Comparison of ENCODE assay signal across 17 cellular contexts in the genomic region with DNA sequence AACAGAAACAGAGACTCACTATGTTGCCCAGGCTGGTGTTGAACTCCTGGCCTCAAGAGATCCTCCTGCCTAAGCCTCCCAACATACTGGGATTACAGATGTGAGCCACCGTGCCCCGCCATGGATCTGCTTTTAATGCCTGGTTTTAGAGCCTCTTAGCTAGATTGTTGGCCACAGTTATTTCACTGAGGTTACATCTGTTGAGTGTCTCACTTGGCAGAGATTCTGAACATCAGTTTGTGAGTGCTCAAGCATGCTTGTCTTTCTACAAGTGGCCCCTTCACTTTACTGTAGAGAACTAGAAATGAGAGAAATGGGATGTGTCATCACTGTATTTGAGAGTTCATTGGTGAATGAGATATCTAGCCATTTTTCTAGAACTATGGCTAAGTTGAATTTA.
DNase-seq lines count a peak whose midpoint lies in the region; ATAC-seq and TF ChIP-seq lines count a peak whose summit lies in the region.
"Had no signal": no experiment of that assay in that cellular context is flagged by ENCODE, and none has a peak within 500 bp of the region (broad histone marks: within the 10 kb centered on the region; RNA-seq: fewer than 3 reads in every experiment).

No MANE protein-coding gene starts in this region.

- ATAC-seq in HG03095 (IDR thresholded peaks at IDR 0.05; ENCODE audit: unreplicated experiment) = no peak
- ATAC-seq: activated CD8-positive, alpha-beta T cell treated with anti-CD3 and anti-CD28 coated beads for 36 hours; naive thymus-derived CD8-positive, alpha-beta T cell; psoas muscle had no signal

- intact Hi-C loops in activated T-helper 1 cell treated with anti-CD3 and anti-CD28 coated beads, Interleukin-12 subunit alpha, Interleukin-12 subunit beta, Interleukin-2, Interleukin-4 antibody, amounts not matched to agents 30 ng/mL and 10 ng/mL and 1 ng/mL, durations not matched to agents 14 hours and 24 hours and 36 hours (cut with micrococcal nuclease) = no loop called here

- H3K27ac ChIP-seq in SU-DHL-6 (ENCODE audit: low read depth, low read length) (peak overlapping the region; percentile 99), brain microvascular endothelial cell (no peak overlapping the region)
- H3K27ac ChIP-seq: C4-2B, left ventricle myocardium inferior, psoas muscle, tibial nerve had no signal

- peaks cover 48% of the 10 kb centered on the region for H3F3A ChIP-seq in SU-DHL-6 (ENCODE audit: insufficient read depth)

- no peaks in the 10 kb centered on the region for H3K27me3 ChIP-seq in SU-DHL-6 (ENCODE audit: low read length)
- no peaks in the 10 kb centered on the region for H3K27me3 ChIP-seq in kidney epithelial cell (ENCODE audit: control insufficient read depth, insufficient read depth, low read length)
- no peaks in the 10 kb centered on the region for H3K27me3 ChIP-seq in brain microvascular endothelial cell (replicated peaks)
- H3K27me3 ChIP-seq: tibial nerve had no signal

- H4K20me1 ChIP-seq in SU-DHL-6 (ENCODE audit: low read depth, low read length) = no peaks in the 10 kb centered on the region

- H3K9me3 Mint-ChIP-seq in activated T-helper 1 cell treated with anti-CD3 and anti-CD28 coated beads, Interleukin-12 subunit alpha, Interleukin-12 subunit beta, Interleukin-2, Interleukin-4 antibody, amounts not matched to agents 30 ng/mL and 10 ng/mL and 1 ng/mL, durations not matched to agents 14 hours and 24 hours and 36 hours = no peaks in the 10 kb centered on the region
- H3K9me3 Mint-ChIP-seq: activated CD8-positive, alpha-beta T cell treated with anti-CD3 and anti-CD28 coated beads for 36 hours had no signal

- no peaks in the 10 kb centered on the region for H3K36me3 ChIP-seq in SU-DHL-6 (ENCODE audit: low read length)
- no peaks in the 10 kb centered on the region for H3K36me3 ChIP-seq in kidney epithelial cell (ENCODE audit: control insufficient read depth, insufficient read depth, low read length)
- peaks cover under 1% of the 10 kb centered on the region for H3K36me3 ChIP-seq in brain microvascular endothelial cell (replicated peaks)
- H3K36me3 ChIP-seq: left ventricle myocardium inferior, tibial nerve had no signal

- H3K4me3 ChIP-seq in SU-DHL-6 (ENCODE audit: insufficient read depth, low read length, poor library complexity, severe bottlenecking) = no peak overlapping the region
- H3K4me3 ChIP-seq in kidney epithelial cell (ENCODE audit: low read depth, low read length) = no peak overlapping the region
- no peak overlapping the region for H3K4me3 ChIP-seq in brain microvascular endothelial cell (ENCODE audit: low read depth, low read length)
- H3K4me3 ChIP-seq: left ventricle myocardium inferior, psoas muscle, tibial nerve had no signal

- DNase-seq in DMS79 (lab: John Stamatoyannopoulos, UW) (peak; percentile 77), M059J (ENCODE audit: low read depth) (peak; percentile 62), kidney epithelial cell (ENCODE audit: low read depth) (peak; percentile 9), brain microvascular endothelial cell (no peak), cerebellar nuclear complex (lab: John Stamatoyannopoulos, UW) (no peak)
- no peak for DNase-seq in activated T-helper 1 cell treated with anti-CD3 and anti-CD28 coated beads, Interleukin-12 subunit alpha, Interleukin-12 subunit beta, Interleukin-2, Interleukin-4 antibody, amounts not matched to agents 30 ng/mL and 10 ng/mL and 1 ng/mL, durations not matched to agents 14 hours and 24 hours and 36 hours (ENCODE audit: low spot score)
- DNase-seq: activated CD8-positive, alpha-beta T cell treated with anti-CD3 and anti-CD28 coated beads for 36 hours; activated effector memory CD4-positive, alpha-beta T cell treated with Interleukin-2 at 50 U/mL for 16 hours; GOT3; left ventricle myocardium inferior; naive thymus-derived CD8-positive, alpha-beta T cell; NCI-H1436; psoas muscle had no signal

- H3K27me3 Mint-ChIP-seq in activated T-helper 1 cell treated with anti-CD3 and anti-CD28 coated beads, Interleukin-12 subunit alpha, Interleukin-12 subunit beta, Interleukin-2, Interleukin-4 antibody, amounts not matched to agents 30 ng/mL and 10 ng/mL and 1 ng/mL, durations not matched to agents 14 hours and 24 hours and 36 hours (ENCODE audit: insufficient read depth) = peaks cover 4% of the 10 kb centered on the region

- H3K4me2 ChIP-seq in SU-DHL-6 (ENCODE audit: low read depth, low read length, poor library complexity, severe bottlenecking) = peak overlapping the region; percentile 16

- H3K79me2 ChIP-seq in SU-DHL-6 (ENCODE audit: insufficient read depth, low read length) = 0 out of 2 replicates have a peak, but pooled peaks cover 13% of the 10 kb centered on the region

- no peak overlapping the region for H3K27ac Mint-ChIP-seq in activated T-helper 1 cell treated with anti-CD3 and anti-CD28 coated beads, Interleukin-12 subunit alpha, Interleukin-12 subunit beta, Interleukin-2, Interleukin-4 antibody, amounts not matched to agents 30 ng/mL and 10 ng/mL and 1 ng/mL, durations not matched to agents 14 hours and 24 hours and 36 hours
- H3K27ac Mint-ChIP-seq: activated CD8-positive, alpha-beta T cell treated with anti-CD3 and anti-CD28 coated beads for 36 hours; naive thymus-derived CD8-positive, alpha-beta T cell had no signal

- H2AFZ ChIP-seq in SU-DHL-6 (ENCODE audit: low read depth, low read length, severe bottlenecking) = no peak overlapping the region

- H3K36me3 Mint-ChIP-seq in activated T-helper 1 cell treated with anti-CD3 and anti-CD28 coated beads, Interleukin-12 subunit alpha, Interleukin-12 subunit beta, Interleukin-2, Interleukin-4 antibody, amounts not matched to agents 30 ng/mL and 10 ng/mL and 1 ng/mL, durations not matched to agents 14 hours and 24 hours and 36 hours (ENCODE audit: low read depth) = no peaks in the 10 kb centered on the region
- H3K36me3 Mint-ChIP-seq: naive thymus-derived CD8-positive, alpha-beta T cell had no signal

- H3K4me3 Mint-ChIP-seq in activated T-helper 1 cell treated with anti-CD3 and anti-CD28 coated beads, Interleukin-12 subunit alpha, Interleukin-12 subunit beta, Interleukin-2, Interleukin-4 antibody, amounts not matched to agents 30 ng/mL and 10 ng/mL and 1 ng/mL, durations not matched to agents 14 hours and 24 hours and 36 hours = no peak overlapping the region
- H3K4me3 Mint-ChIP-seq: activated CD8-positive, alpha-beta T cell treated with anti-CD3 and anti-CD28 coated beads for 36 hours; naive thymus-derived CD8-positive, alpha-beta T cell had no signal

- H3K9me3 ChIP-seq in SU-DHL-6 (ENCODE audit: insufficient read depth, low read length) = no peaks in the 10 kb centered on the region
- H3K9me3 ChIP-seq: left ventricle myocardium inferior, psoas muscle, tibial nerve had no signal

- no peak for TF ChIP-seq CTCF in SU-DHL-6 (IDR thresholded peaks at IDR 0.05; ENCODE audit: insufficient read depth, low read length, poor library complexity, severe bottlenecking)
- TF ChIP-seq CTCF in kidney epithelial cell (IDR thresholded peaks at IDR 0.05; ENCODE audit: insufficient read depth, low read length, poor library complexity, severe bottlenecking) = no peak
- no peak for TF ChIP-seq CTCF in brain microvascular endothelial cell (IDR thresholded peaks at IDR 0.05; ENCODE audit: low read depth, low read length, missing control alignments)

- in situ Hi-C loops in brain microvascular endothelial cell (cut with HindIII; ENCODE audit: low pct_ligation_motif_present, low sequenced_read_pairs) = no loop called here

- no peaks in the 10 kb centered on the region for H3K9me2 ChIP-seq in SU-DHL-6 (replicated peaks; ENCODE audit: insufficient read depth, low read length)

- no peaks in the 10 kb centered on the region for H3K4me1 Mint-ChIP-seq in activated T-helper 1 cell treated with anti-CD3 and anti-CD28 coated beads, Interleukin-12 subunit alpha, Interleukin-12 subunit beta, Interleukin-2, Interleukin-4 antibody, amounts not matched to agents 30 ng/mL and 10 ng/mL and 1 ng/mL, durations not matched to agents 14 hours and 24 hours and 36 hours (ENCODE audit: low read depth)

- peak overlapping the region; percentile 1; the same call in 1 of the 2 replicates for H3K9ac ChIP-seq in SU-DHL-6 (ENCODE audit: low read length)

Comparison
In these comparisons a context has a peak if more than half of its experiments do, and no peak if none do; other contexts are left out.
1. DNase-seq: peak in DMS79 (single experiment), M059J (single experiment) and kidney epithelial cell (single experiment); none in brain microvascular endothelial cell (single experiment), cerebellar nuclear complex (0 of 2) and activated T-helper 1 cell treated with anti-CD3 and anti-CD28 coated beads, Interleukin-12 subunit alpha, Interleukin-12 subunit beta, Interleukin-2, Interleukin-4 antibody, amounts not matched to agents 30 ng/mL and 10 ng/mL and 1 ng/mL, durations not matched to agents 14 hours and 24 hours and 36 hours (single experiment).